10 cellular contexts compared by ENCODE assay signal in the genomic region with DNA sequence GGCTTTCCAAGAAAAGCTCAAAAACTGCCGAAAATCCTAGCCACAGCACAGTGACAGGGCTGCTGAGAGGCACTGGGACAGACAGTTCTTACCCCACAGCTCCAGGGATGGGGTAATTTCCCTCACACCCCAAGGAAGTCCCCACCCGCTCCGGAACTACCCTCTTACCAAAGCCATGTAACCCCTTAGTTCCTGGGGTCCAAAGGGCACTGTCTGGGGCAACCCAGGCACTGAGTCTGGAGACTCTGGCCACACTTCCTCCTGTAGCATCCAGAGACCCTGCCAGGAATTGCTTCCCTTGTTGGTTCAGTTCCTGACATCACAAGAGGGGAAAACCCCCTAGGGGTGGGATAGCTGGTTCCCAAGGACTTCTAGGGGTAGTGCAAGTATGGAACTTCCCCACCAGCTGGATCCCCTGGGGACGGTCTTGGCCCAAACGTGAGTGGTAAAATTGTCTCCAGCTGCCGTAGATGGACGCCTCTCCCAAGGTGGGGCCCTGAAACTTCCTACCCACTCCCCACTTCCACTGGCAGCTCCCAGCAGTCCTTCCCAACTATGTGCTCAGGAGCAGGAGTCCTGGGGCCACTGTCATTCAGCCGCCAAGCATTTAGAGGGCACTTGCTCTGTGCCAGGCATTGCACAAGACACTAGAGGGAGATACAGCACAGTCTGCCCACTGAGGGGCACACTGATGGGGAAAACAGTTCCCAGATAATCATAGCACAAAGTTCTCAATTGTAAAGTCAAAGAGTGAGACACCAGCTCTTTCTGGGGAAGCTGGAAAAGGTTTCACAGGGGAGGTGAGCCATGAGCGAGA. TPM values are rescaled to one million over a fixed set of nuclear protein-coding genes. Genes with fewer than 3 reads are reported as not detected.
DNase-seq lines count a peak whose midpoint lies in the region; ATAC-seq, FAIRE-seq and TF ChIP-seq lines count a peak whose summit lies in the region.
"Had no signal": no experiment of that assay in that cellular context is flagged by ENCODE, and none has a peak within 500 bp of the region (broad histone marks: within the 10 kb centered on the region; RNA-seq: fewer than 3 reads in every experiment).

No MANE protein-coding gene starts in this region.

- H3K9ac ChIP-seq in MM.1S (ENCODE audit: low read length) (no peak overlapping the region), neural progenitor cell (no peak overlapping the region)

- H3K27me3 Mint-ChIP-seq in neural progenitor cell (ENCODE audit: insufficient read depth, low read depth): peaks cover 18% of the 10 kb centered on the region

- H3K36me3 Mint-ChIP-seq in neural progenitor cell: no peaks in the 10 kb centered on the region

- no peak overlapping the region for H3K27ac Mint-ChIP-seq in neural progenitor cell

- H3K4me3 Mint-ChIP-seq in neural progenitor cell: no peak overlapping the region

- DNase-seq in GM06990 (ENCODE audit: extremely low read depth, insufficient read length): no peak
- no peak for DNase-seq in MM.1S
- no peak for DNase-seq in bronchial epithelial cell (ENCODE audit: low read depth)
- peak; percentile 32 for DNase-seq in neural progenitor cell (ENCODE audit: low spot score)
- DNase-seq in NCI-H524 treated with DMSO at 0.1 percent for 48 hours (lab: John Stamatoyannopoulos, UW): no peak
- no peak for DNase-seq in effector CD8-positive, alpha-beta T cell (lab: John Stamatoyannopoulos, UW)
- DNase-seq: cortex of kidney, T1000 had no signal

- H3K9me3 Mint-ChIP-seq in neural progenitor cell: no peaks in the 10 kb centered on the region

- H3K4me1 Mint-ChIP-seq in neural progenitor cell: peaks cover 3% of the 10 kb centered on the region

- H3K4me2 ChIP-seq in MM.1S (ENCODE audit: low read depth, low read length) (no peak overlapping the region), neural progenitor cell (no peak overlapping the region)

- FAIRE-seq in bronchial epithelial cell (lab: Jason Lieb, UNC): no peak

- H3K27ac ChIP-seq in MM.1S (ENCODE audit: low read length): no peak overlapping the region
- H3K27ac ChIP-seq in neural progenitor cell: no peak overlapping the region

- no peaks in the 10 kb centered on the region for H3K9me2 ChIP-seq in MM.1S (replicated peaks; ENCODE audit: insufficient read depth, low read length)

- ATAC-seq in HG03460 (IDR thresholded peaks at IDR 0.05; ENCODE audit: unreplicated experiment) (no peak), HG03196 (IDR thresholded peaks at IDR 0.05; ENCODE audit: unreplicated experiment) (no peak)

- no peak overlapping the region for H2AFZ ChIP-seq in MM.1S (ENCODE audit: low read length)
- no peak overlapping the region for H2AFZ ChIP-seq in neural progenitor cell (replicated peaks)

- no peaks in the 10 kb centered on the region for H4K20me1 ChIP-seq in MM.1S (ENCODE audit: insufficient read depth, low read length)
- peaks cover 4% of the 10 kb centered on the region for H4K20me1 ChIP-seq in neural progenitor cell (ENCODE audit: low read depth)

- H3K79me2 ChIP-seq in MM.1S (ENCODE audit: low read length) (no peaks in the 10 kb centered on the region), neural progenitor cell (ENCODE audit: low read depth) (no peaks in the 10 kb centered on the region)

- H3F3A ChIP-seq in MM.1S (ENCODE audit: insufficient read depth, low read length): no peaks in the 10 kb centered on the region
- H3F3A ChIP-seq in neural progenitor cell (ENCODE audit: low read depth): peaks cover 3% of the 10 kb centered on the region

- TF ChIP-seq CTCF in GM06990 (IDR thresholded peaks at IDR 0.05; ENCODE audit: insufficient read depth, low read length, poor library complexity, severe bottlenecking): peak; percentile 65
- peak; percentile 19 for TF ChIP-seq CTCF in MM.1S (IDR thresholded peaks at IDR 0.05; ENCODE audit: low read length)
- TF ChIP-seq CTCF in bronchial epithelial cell (IDR thresholded peaks at IDR 0.05; ENCODE audit: insufficient read depth, low read length, severe bottlenecking): peak; percentile 19
- TF ChIP-seq CTCF in neural progenitor cell (IDR thresholded peaks at IDR 0.05): peak; percentile 34

- H3K36me3 ChIP-seq in GM06990 (ENCODE audit: control insufficient read depth, insufficient read depth, low read length): no peaks in the 10 kb centered on the region
- no peaks in the 10 kb centered on the region for H3K36me3 ChIP-seq in MM.1S (replicated peaks; ENCODE audit: insufficient read depth, low read length)
- no peaks in the 10 kb centered on the region for H3K36me3 ChIP-seq in bronchial epithelial cell (ENCODE audit: control insufficient read depth, insufficient read depth, low read length)
- H3K36me3 ChIP-seq in neural progenitor cell: no peaks in the 10 kb centered on the region

- H3K9me3 ChIP-seq in MM.1S (replicated peaks; ENCODE audit: insufficient read depth, low read length) (no peaks in the 10 kb centered on the region), neural progenitor cell (ENCODE audit: low read depth) (no peaks in the 10 kb centered on the region)

- H3K4me3 ChIP-seq in GM06990 (replicated peaks; ENCODE audit: low read depth, low read length) (no peak overlapping the region), MM.1S (ENCODE audit: low read length) (no peak overlapping the region), bronchial epithelial cell (ENCODE audit: low read depth, low read length) (no peak overlapping the region), neural progenitor cell (no peak overlapping the region)

- no peaks in the 10 kb centered on the region; the same call in 1 of the 2 replicates for H3K27me3 ChIP-seq in GM06990 (replicated peaks; ENCODE audit: control insufficient read depth, insufficient read depth, low read length)
- H3K27me3 ChIP-seq in MM.1S (replicated peaks; ENCODE audit: insufficient read depth, low read length): peaks cover 72% of the 10 kb centered on the region
- H3K27me3 ChIP-seq in bronchial epithelial cell (ENCODE audit: control insufficient read depth, insufficient read depth, low read length): peaks cover 2% of the 10 kb centered on the region
- peaks cover 52% of the 10 kb centered on the region for H3K27me3 ChIP-seq in neural progenitor cell

- H3K4me1 ChIP-seq in MM.1S (ENCODE audit: low read length): no peaks in the 10 kb centered on the region
- peaks cover under 1% of the 10 kb centered on the region for H3K4me1 ChIP-seq in neural progenitor cell

RNA-seq across cellular contexts. Expression of gene HCK, which starts 17.3 kb away (rescaled TPM):
- total RNA-seq in bronchial epithelial cell (under 0.01 and 0.13 TPM in 2 replicates), neural progenitor cell (ENCODE audit: low replicate concordance) (not detected in 2 replicates)

RNA-seq across cellular contexts. Expression of gene CCM2L, which starts 24.6 kb away (rescaled TPM):
- total RNA-seq in bronchial epithelial cell (not detected in 2 replicates), neural progenitor cell (ENCODE audit: low replicate concordance) (0.75 and 3.9 TPM in 2 replicates)
